7 cellular contexts compared by ENCODE assay signal in the genomic region with DNA sequence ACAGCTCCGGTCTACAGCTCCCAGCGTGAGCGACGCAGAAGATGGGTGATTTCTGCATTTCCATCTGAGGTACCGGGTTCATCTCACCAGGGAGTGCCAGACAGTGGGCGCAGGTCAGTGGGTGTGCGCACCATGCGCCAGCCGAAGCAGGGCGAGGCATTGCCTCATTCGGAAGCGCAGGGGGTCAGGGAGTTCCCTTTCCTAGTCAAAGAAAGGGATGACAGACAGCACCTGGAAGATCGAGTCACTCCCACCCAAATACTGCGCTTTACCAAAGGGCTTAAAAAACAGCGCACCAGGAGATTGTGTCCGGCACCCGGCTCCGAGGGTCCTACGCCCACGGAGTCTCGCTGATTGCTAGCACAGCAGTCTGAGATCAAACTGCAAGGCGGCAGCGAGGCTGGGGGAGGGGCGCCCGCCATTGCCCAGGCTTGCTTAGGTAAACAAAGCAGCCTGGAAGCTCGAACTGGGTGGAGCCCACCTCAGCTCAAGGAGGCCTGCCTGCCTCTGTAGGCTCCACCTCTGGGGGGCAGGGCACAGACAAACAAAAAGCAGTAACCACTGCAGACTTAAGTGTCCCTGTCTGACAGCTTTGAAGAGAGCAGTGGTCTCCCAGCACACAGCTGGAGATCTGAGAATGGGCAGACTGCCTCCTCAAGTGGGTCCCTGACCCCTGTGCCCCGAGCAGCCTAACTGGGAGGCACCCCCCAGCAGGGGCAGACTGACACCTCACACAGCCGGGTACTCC.
DNase-seq lines count a peak whose midpoint lies in the region; ATAC-seq, FAIRE-seq and TF ChIP-seq lines count a peak whose summit lies in the region.
"Not testable (repeated sequence)": the region's sequence is repeated elsewhere in the genome, so short reads cannot be mapped to it uniquely, and the experiment has no call there.

No MANE protein-coding gene starts in this region.

- intact Hi-C loops in K562 (cut with micrococcal nuclease), result not testable (repeated sequence)

- CTCF ChIA-PET in A549 (lab: Yijun Ruan, JAX); HEK293 (lab: Yijun Ruan, JAX); K562 (lab: Yijun Ruan, JAX; ENCODE audit: low intra/inter-chr PET ratio): not testable (repeated sequence)

- not testable (repeated sequence) for DNase-seq in A549 (ENCODE audit: low read depth in 1 of 2, low spot score in 1 of 2); nephron progenitor cell
- DNase-seq in ELF-1 (ENCODE audit: low read depth, low spot score) (peak; percentile 48), NCI-H1105 treated with DMSO at 0.1 percent for 48 hours (lab: John Stamatoyannopoulos, UW) (peak; percentile 3), NCI-H748 (lab: John Stamatoyannopoulos, UW; ENCODE audit: unreplicated experiment) (peak; percentile 38), K562 (ENCODE audit: extremely low read depth in 1 of 4, low spot score in 3 of 4) (peak in 1 of 4 experiments; percentile 8)

- TF ChIP-seq CTCF in A549 (IDR thresholded peaks at IDR 0.05); K562 (IDR thresholded peaks at IDR 0.05 in 2 of 3, conservative IDR thresholded peaks at IDR 0.05 in 1 of 3; ENCODE audit: insufficient read depth in 2 of 3, low read depth in 1 of 3, low read length in 3 of 3); nephron progenitor cell (IDR thresholded peaks at IDR 0.05): not testable (repeated sequence)
- peak; percentile 59 for TF ChIP-seq CTCF in HEK293 (tag by site-specific recombination; IDR thresholded peaks at IDR 0.05)

- peak overlapping the region in 1 of 2 experiments; percentile 64; a peak in 1 of 4 replicates for H3K9ac ChIP-seq in K562 (ENCODE audit: insufficient read depth in 1 of 2, low read depth in 2 of 2, low read length in 2 of 2)

- peak overlapping the region; percentile 55; the same call in 1 of the 2 replicates for H2AFZ ChIP-seq in K562 (ENCODE audit: low read depth, low read length)

- BruUV-seq in K562 (replicated peaks; lab: Mats Ljungman, UMichigan), result not testable (repeated sequence)

- not testable (repeated sequence) for ATAC-seq in A549, K562

- not testable (repeated sequence) for H3K4me1 Mint-ChIP-seq in nephron progenitor cell

- not testable (repeated sequence) for H3K4me3 Mint-ChIP-seq in nephron progenitor cell

- FAIRE-seq in A549 (lab: Jason Lieb, UNC); K562 (lab: Jason Lieb, UNC): not testable (repeated sequence)

- H3K36me3 ChIP-seq in HEK293 (ENCODE audit: control insufficient read depth in 2 of 2, insufficient read depth in 1 of 2, low read length in 2 of 2); K562 (ENCODE audit: control insufficient read depth, insufficient read depth, low read length): not testable (repeated sequence)

- not testable (repeated sequence) for H3K27ac ChIP-seq in A549; HEK293 (ENCODE audit: extremely low read depth, low read depth, low read length); K562 (ENCODE audit: extremely low read depth, low read depth, low read length)

- in situ Hi-C loops in K562 (cut with MboI), result not testable (repeated sequence)

- peaks cover 10% of the 10 kb centered on the region for H3K4me1 ChIP-seq in A549
- not testable (repeated sequence) for H3K4me1 ChIP-seq in HEK293 (ENCODE audit: control insufficient read depth, insufficient read depth, low read length); K562 (replicated peaks in 1 of 2; ENCODE audit: control insufficient read depth in 2 of 2, insufficient read depth in 2 of 2, low read length in 2 of 2)

- not testable (repeated sequence) for H3K79me2 ChIP-seq in K562 (ENCODE audit: control insufficient read depth, insufficient read depth, low read length)

- peak overlapping the region; percentile 22 for H3K27ac Mint-ChIP-seq in nephron progenitor cell

- not testable (repeated sequence) for H3K9me3 ChIP-seq in A549; HEK293 (ENCODE audit: control insufficient read depth, insufficient read depth, low read depth, low read length); K562 (replicated peaks; ENCODE audit: control insufficient read depth, insufficient read depth, low read depth, low read length)

- WGBS in A549 (ENCODE audit: missing lambda C conversion rate), result 52% methylated on average over 26 of the region's 28 CpGs
- 14% methylated on average over 12 of the region's 28 CpGs for WGBS in K562 (ENCODE audit: insufficient coverage, low coverage, missing lambda C conversion rate)

- not testable (repeated sequence) for H3K9me1 ChIP-seq in K562 (ENCODE audit: control insufficient read depth, insufficient read depth, low read length)

- H3K9me3 Mint-ChIP-seq in nephron progenitor cell, result peaks cover 44% of the 10 kb centered on the region

- not testable (repeated sequence) for H3K27me3 Mint-ChIP-seq in nephron progenitor cell (ENCODE audit: low read depth, poor library complexity)

- H3K4me2 ChIP-seq in A549 (peak overlapping the region; percentile 44; the same call in 2 of the 3 replicates), K562 (ENCODE audit: insufficient read depth, low read length) (peak overlapping the region; percentile 55)

- H3K4me3 ChIP-seq in A549, result peak overlapping the region; percentile 27; the same call in 1 of the 3 replicates
- H3K4me3 ChIP-seq in HEK293 (ENCODE audit: low read depth, low read length), result not testable (repeated sequence)
- H3K4me3 ChIP-seq in K562, result peak overlapping the region; percentile 21

- H3K27me3 ChIP-seq in K562 (ENCODE audit: control insufficient read depth in 2 of 2, insufficient read depth in 2 of 2, low read length in 2 of 2), result not testable (repeated sequence)

- not testable (repeated sequence) for H3K36me3 Mint-ChIP-seq in nephron progenitor cell (ENCODE audit: low read depth)

- not testable (repeated sequence) for TF ChIP-seq RAD21 in A549 (conservative IDR thresholded peaks at IDR 0.05 in 1 of 2, IDR thresholded peaks at IDR 0.05 in 1 of 2); K562 (CRISPR knock-in tag; conservative IDR thresholded peaks at IDR 0.05 in 1 of 2, IDR thresholded peaks at IDR 0.05 in 1 of 2)

- H4K20me1 ChIP-seq in K562 (replicated peaks; ENCODE audit: control insufficient read depth, insufficient read depth, low read length), result not testable (repeated sequence)

- TF ChIP-seq EP300 in A549 (IDR thresholded peaks at IDR 0.05); K562 (IDR thresholded peaks at IDR 0.05; ENCODE audit: low read length): not testable (repeated sequence)

- not testable (repeated sequence) for TF ChIP-seq POLR2A in A549 (IDR thresholded peaks at IDR 0.05; ENCODE audit: low read length); K562 (conservative IDR thresholded peaks at IDR 0.05)

- POLR2A ChIA-PET in A549 (lab: Yijun Ruan, JAX); HEK293 (lab: Yijun Ruan, JAX): not testable (repeated sequence)
- POLR2A ChIA-PET in K562 (lab: Yijun Ruan, JAX), result interaction anchor here (0.6 kb wide), 1 partner anchor 120 kb away, joined by 3 read pairs; no protein-coding TSS in a partner anchor

TF ChIP-seq in HEK293, 187 proteins besides CTCF, POLR2A, EP300 and RAD21 (continues in another document):
- 0 out of 2 replicates have a peak, but pooled peaks have one; percentile 15 for TF ChIP-seq ZSCAN30 (tag by site-specific recombination; IDR thresholded peaks at IDR 0.05)
- TF ChIP-seq YY1 (tag by site-specific recombination; IDR thresholded peaks at IDR 0.05), result 0 out of 2 replicates have a peak, but pooled peaks have one; percentile 36
- TF ChIP-seq ZBTB8A (tag by site-specific recombination; IDR thresholded peaks at IDR 0.05), result 0 out of 2 replicates have a peak, but pooled peaks have one; percentile 13
- TF ChIP-seq ZFP69B (tag by site-specific recombination; IDR thresholded peaks at IDR 0.05), result peak; percentile 65; the same call in 1 of the 2 replicates
- TF ChIP-seq GLIS2 (tag by site-specific recombination; IDR thresholded peaks at IDR 0.05), result peak; percentile 68
- peak; percentile 48; the same call in 1 of the 2 replicates for TF ChIP-seq KLF1 (tag by site-specific recombination; IDR thresholded peaks at IDR 0.05)
- peak; percentile 16; the same call in 1 of the 2 replicates for TF ChIP-seq SP3 (tag by site-specific recombination; IDR thresholded peaks at IDR 0.05)
- 0 out of 2 replicates have a peak, but pooled peaks have one; percentile 26 for TF ChIP-seq ZBTB17 (tag by site-specific recombination; IDR thresholded peaks at IDR 0.05)
- TF ChIP-seq GLIS1 (tag by site-specific recombination; IDR thresholded peaks at IDR 0.05), result peak; percentile 78

TF ChIP-seq in K562, 482 proteins besides CTCF, POLR2A, EP300 and RAD21:
- TF ChIP-seq FOXK2 (conservative IDR thresholded peaks at IDR 0.05 in 1 of 2, IDR thresholded peaks at IDR 0.05 in 1 of 2; ENCODE audit: low read depth in 2 of 2), result peak in 1 of 2 experiments; percentile 44; a peak in 1 of 4 replicates
- peak; percentile 16 to 75; a peak in 2 of 4 replicates for TF ChIP-seq FOXA3 (CRISPR knock-in tag; conservative IDR thresholded peaks at IDR 0.05 in 1 of 2, IDR thresholded peaks at IDR 0.05 in 1 of 2)
- TF ChIP-seq EGR1 (conservative IDR thresholded peaks at IDR 0.05), result 0 out of 2 replicates have a peak, but pooled peaks have one; percentile 14
TF ChIP-seq in K562: peak in this region for 3; not testable (repeated sequence) for 479.
